23 cellular contexts compared by ENCODE assay signal in genomic region chr15:100887211-100887913, GRCh38. TPM values are rescaled to one million over a fixed set of nuclear protein-coding genes. Genes with fewer than 3 reads are reported as not detected.
"Had no signal": no experiment of that assay in that cellular context is flagged by ENCODE, and none has a peak within 500 bp of the region (broad histone marks: within the 10 kb centered on the region; RNA-seq: fewer than 3 reads in every experiment).

No MANE protein-coding gene starts in this region.

- H3K27ac Mint-ChIP-seq: naive thymus-derived CD4-positive, alpha-beta T cell; neural progenitor cell; stimulated activated naive B cell treated with anti-CD40 and anti-IgM and Interleukin-4, amounts not matched to agents 10 μg/mL and 1 μg/mL and 100 μg/mL, for 72 hours; stimulated activated naive CD8-positive, alpha-beta T cell treated with anti-CD3 and anti-CD28 coated beads, Interleukin-15, Interleukin-2, amounts not matched to agents 100 ng/mL and 50 ng/mL, for 24 hours had no signal

- H3K27me3 ChIP-seq: ovary, vagina had no signal

- ATAC-seq: heart right ventricle; left cardiac atrium; left lung; naive thymus-derived CD4-positive, alpha-beta T cell; stimulated activated naive B cell treated with anti-CD40 and anti-IgM and Interleukin-4, amounts not matched to agents 10 μg/mL and 1 μg/mL and 100 μg/mL, for 72 hours had no signal

- H3K4me3 ChIP-seq: esophagus squamous epithelium, heart right ventricle, left lung, neural progenitor cell, ovary, transverse colon, vagina had no signal

- H3K4me3 Mint-ChIP-seq: naive thymus-derived CD4-positive, alpha-beta T cell; neural progenitor cell; stimulated activated naive B cell treated with anti-CD40 and anti-IgM and Interleukin-4, amounts not matched to agents 10 μg/mL and 1 μg/mL and 100 μg/mL, for 72 hours; stimulated activated naive CD8-positive, alpha-beta T cell treated with anti-CD3 and anti-CD28 coated beads, Interleukin-15, Interleukin-2, amounts not matched to agents 100 ng/mL and 50 ng/mL, for 24 hours had no signal

- DNase-seq: central memory CD4-positive, alpha-beta T cell; effector CD8-positive, alpha-beta T cell; erythroblast; esophagus squamous epithelium; foreskin melanocyte; glutamatergic neuron; heart right ventricle; hippocampal formation; left cardiac atrium; left lung; mesenchymal stem cell; midbrain; naive thymus-derived CD4-positive, alpha-beta T cell; nucleus accumbens; ovary; small intestine; stimulated activated CD4-positive, alpha-beta T cell treated with anti-CD3 and anti-CD28 coated beads, Interleukin-15, amount 100 ng/mL, for 24 hours; stimulated activated CD4-positive, alpha-beta T cell treated with anti-CD3 and anti-CD28 coated beads, Interleukin-2, amount 100 ng/mL, for 48 hours; stimulated activated naive B cell treated with anti-CD40 and anti-IgM and Interleukin-4, amounts not matched to agents 10 μg/mL and 1 μg/mL and 100 μg/mL, for 72 hours; transverse colon had no signal

- H3K9me3 ChIP-seq: esophagus squamous epithelium, heart right ventricle, left lung, ovary, transverse colon, vagina had no signal

- H3K27ac ChIP-seq: esophagus squamous epithelium, heart right ventricle, left lung, neural progenitor cell, ovary, transverse colon, vagina had no signal

- H3K4me2 ChIP-seq: neural progenitor cell had no signal

- H3K36me3 Mint-ChIP-seq: naive thymus-derived CD4-positive, alpha-beta T cell; neural progenitor cell; stimulated activated naive B cell treated with anti-CD40 and anti-IgM and Interleukin-4, amounts not matched to agents 10 μg/mL and 1 μg/mL and 100 μg/mL, for 72 hours had no signal

- H3K9me3 Mint-ChIP-seq: naive thymus-derived CD4-positive, alpha-beta T cell; neural progenitor cell; stimulated activated naive B cell treated with anti-CD40 and anti-IgM and Interleukin-4, amounts not matched to agents 10 μg/mL and 1 μg/mL and 100 μg/mL, for 72 hours; stimulated activated naive CD8-positive, alpha-beta T cell treated with anti-CD3 and anti-CD28 coated beads, Interleukin-15, Interleukin-2, amounts not matched to agents 100 ng/mL and 50 ng/mL, for 24 hours had no signal

- H2AFZ ChIP-seq: neural progenitor cell had no signal

- H3K36me3 ChIP-seq: esophagus squamous epithelium, left lung, neural progenitor cell, ovary, transverse colon, vagina had no signal

- H3K9ac ChIP-seq: neural progenitor cell had no signal

- H3K4me1 Mint-ChIP-seq: stimulated activated naive B cell treated with anti-CD40 and anti-IgM and Interleukin-4, amounts not matched to agents 10 μg/mL and 1 μg/mL and 100 μg/mL, for 72 hours had no signal

RNA-seq across cellular contexts. Expression of gene ALDH1A3, which starts 7.7 kb away (rescaled TPM):
- total RNA-seq: naive thymus-derived CD4-positive, alpha-beta T cell had no signal
- polyA plus RNA-seq: naive thymus-derived CD4-positive, alpha-beta T cell had no signal

RNA-seq across cellular contexts. Expression of gene LRRK1, which starts 31.8 kb away (rescaled TPM):
- polyA plus RNA-seq: naive thymus-derived CD4-positive, alpha-beta T cell had no signal
